Comparison of ENCODE assay signal across 29 cellular contexts in genomic region chr10:71210031-71210871, GRCh38. TPM values are rescaled to one million over a fixed set of nuclear protein-coding genes. Genes with fewer than 3 reads are reported as not detected.
A peak's percentile ranks its signal among the peaks of the same experiment; 100 is the strongest.
DNase-seq lines count a peak whose midpoint lies in the region; ATAC-seq and TF ChIP-seq lines count a peak whose summit lies in the region.
"Had no signal": no experiment of that assay in that cellular context is flagged by ENCODE, and none has a peak within 500 bp of the region (broad histone marks: within the 10 kb centered on the region; RNA-seq: fewer than 3 reads in every experiment).

No MANE protein-coding gene starts in this region.

- no peak overlapping the region for H3K27ac ChIP-seq in CD4-positive, alpha-beta T cell (ENCODE audit: low read depth, low read length)
- H3K27ac ChIP-seq in WERI-Rb-1: no peak overlapping the region
- H3K27ac ChIP-seq: BLaER1, colonic mucosa, esophagus squamous epithelium, heart right ventricle, PC-9, tibial nerve had no signal

- H3K4me3 ChIP-seq in LNCaP clone FGC (ENCODE audit: low read depth, low read length): no peak overlapping the region
- H3K4me3 ChIP-seq in WERI-Rb-1 (ENCODE audit: low read depth, low read length): no peak overlapping the region
- H3K4me3 ChIP-seq: BLaER1, colonic mucosa, esophagus squamous epithelium, heart right ventricle, PC-9, tibial nerve had no signal

- peaks cover 4% of the 10 kb centered on the region for H3K4me1 Mint-ChIP-seq in CD4-positive, alpha-beta T cell (ENCODE audit: low read depth)
- peaks cover 19% of the 10 kb centered on the region for H3K4me1 Mint-ChIP-seq in endothelial cell (ENCODE audit: unreplicated experiment)
- peaks cover 13% of the 10 kb centered on the region for H3K4me1 Mint-ChIP-seq in progenitor cell of endocrine pancreas (ENCODE audit: low read depth)

- peak overlapping the region; percentile 2 for H3K4me3 Mint-ChIP-seq in CD4-positive, alpha-beta T cell
- H3K4me3 Mint-ChIP-seq in endothelial cell (ENCODE audit: unreplicated experiment) (peak overlapping the region; percentile 24), progenitor cell of endocrine pancreas (ENCODE audit: low read depth) (peak overlapping the region; percentile 17)
- H3K4me3 Mint-ChIP-seq: activated CD4-positive, alpha-beta T cell treated with anti-CD3 and anti-CD28 coated beads, Interleukin-2, amount 10 ng/mL, durations not matched to agents 7 days and 5 days; effector memory CD8-positive, alpha-beta T cell; T-helper 2 cell treated with Interferon-gamma antibody and Interleukin-4, amounts not matched to agents 5 μg/mL and 100 μg/mL, for 36 hours had no signal

- H3K9me3 ChIP-seq in CD4-positive, alpha-beta T cell (ENCODE audit: control insufficient read depth, low read length): no peaks in the 10 kb centered on the region
- no peaks in the 10 kb centered on the region for H3K9me3 ChIP-seq in WERI-Rb-1 (ENCODE audit: severe bottlenecking)
- H3K9me3 ChIP-seq: BLaER1, colonic mucosa, esophagus squamous epithelium, heart right ventricle, tibial nerve had no signal

- no peaks in the 10 kb centered on the region for H3K36me3 Mint-ChIP-seq in CD4-positive, alpha-beta T cell (ENCODE audit: low read depth)
- H3K36me3 Mint-ChIP-seq in endothelial cell (ENCODE audit: low read depth, unreplicated experiment): peaks cover 15% of the 10 kb centered on the region
- H3K36me3 Mint-ChIP-seq in progenitor cell of endocrine pancreas (ENCODE audit: insufficient read depth): no peaks in the 10 kb centered on the region

- no peak overlapping the region for H3K27ac Mint-ChIP-seq in CD4-positive, alpha-beta T cell
- H3K27ac Mint-ChIP-seq in endothelial cell (ENCODE audit: unreplicated experiment) (peak overlapping the region; percentile 72), progenitor cell of endocrine pancreas (no peak overlapping the region)
- H3K27ac Mint-ChIP-seq: activated CD4-positive, alpha-beta T cell treated with anti-CD3 and anti-CD28 coated beads, Interleukin-2, amount 10 ng/mL, durations not matched to agents 7 days and 5 days; effector memory CD8-positive, alpha-beta T cell; T-helper 2 cell treated with Interferon-gamma antibody and Interleukin-4, amounts not matched to agents 5 μg/mL and 100 μg/mL, for 36 hours had no signal

- no peak for ATAC-seq in CD4-positive, alpha-beta T cell (ENCODE audit: poor library complexity)
- ATAC-seq: effector memory CD8-positive, alpha-beta T cell; heart right ventricle had no signal

- CTCF ChIA-PET in CD4-positive, alpha-beta T cell (lab: Charles Lee): no interaction called here

- H3K9me3 Mint-ChIP-seq in CD4-positive, alpha-beta T cell: no peaks in the 10 kb centered on the region
- H3K9me3 Mint-ChIP-seq in endothelial cell (ENCODE audit: unreplicated experiment): no peaks in the 10 kb centered on the region
- no peaks in the 10 kb centered on the region for H3K9me3 Mint-ChIP-seq in progenitor cell of endocrine pancreas (ENCODE audit: low read depth)
- H3K9me3 Mint-ChIP-seq: activated CD4-positive, alpha-beta T cell treated with anti-CD3 and anti-CD28 coated beads, Interleukin-2, amount 10 ng/mL, durations not matched to agents 7 days and 5 days; effector memory CD8-positive, alpha-beta T cell; T-helper 2 cell treated with Interferon-gamma antibody and Interleukin-4, amounts not matched to agents 5 μg/mL and 100 μg/mL, for 36 hours had no signal

- H3K36me3 ChIP-seq in WERI-Rb-1: no peaks in the 10 kb centered on the region
- H3K36me3 ChIP-seq: BLaER1, colonic mucosa, esophagus squamous epithelium, heart right ventricle, tibial nerve had no signal

- POLR2A ChIA-PET in CD4-positive, alpha-beta T cell (lab: Charles Lee): no interaction called here

- DNase-seq in CD4-positive, alpha-beta T cell: no peak
- DNase-seq in LNCaP clone FGC (ENCODE audit: low read depth) (peak; percentile 56), endothelial cell (ENCODE audit: low spot score) (no peak), progenitor cell of endocrine pancreas (ENCODE audit: low spot score, unreplicated experiment) (no peak), WERI-Rb-1 (no peak), HPDE6-E6E7 (ENCODE audit: extremely low spot score) (no peak)
- DNase-seq in activated CD4-positive, CD25-positive, alpha-beta regulatory T cell treated with anti-CD3 and anti-CD28 coated beads, Interleukin-2, amount 50 U/mL, for 72 hours: no peak
- DNase-seq: activated CD4-positive, alpha-beta T cell treated with anti-CD3 and anti-CD28 coated beads, Interleukin-2, amount 10 ng/mL, durations not matched to agents 7 days and 5 days; activated naive CD4-positive, alpha-beta T cell treated with anti-CD3 and anti-CD28 coated beads, Interleukin-2, amount 50 U/mL, for 16 hours; amniotic stem cell; colonic mucosa; COR-L47; effector memory CD8-positive, alpha-beta T cell; esophagus squamous epithelium; foreskin melanocyte; GF-D8; HCEC 1CT; heart right ventricle; KG1; NCI-H1436; NCI-H2081 treated with DMSO at 0.1 percent for 48 hours; NCI-H446; PC-9; SHP77; small intestine; stimulated activated CD4-positive, alpha-beta T cell treated with anti-CD3 and anti-CD28 coated beads, Interleukin-1b, Interleukin-23, amount 100 ng/mL, for 48 hours had no signal

- no peak for TF ChIP-seq CTCF in CD4-positive, alpha-beta T cell (IDR thresholded peaks at IDR 0.05)
- TF ChIP-seq CTCF in LNCaP clone FGC (IDR thresholded peaks at IDR 0.05; ENCODE audit: control insufficient read depth, extremely low read depth, insufficient read depth) (no peak), endothelial cell (IDR thresholded peaks at IDR 0.05; ENCODE audit: unreplicated experiment) (no peak), progenitor cell of endocrine pancreas (IDR thresholded peaks at IDR 0.05; ENCODE audit: unreplicated experiment) (no peak), WERI-Rb-1 (IDR thresholded peaks at IDR 0.05; ENCODE audit: low read depth, low read length) (no peak)

- intact Hi-C loops in CD4-positive, alpha-beta T cell (cut with DNase I, micrococcal nuclease): no loop called here

- peaks cover 61% of the 10 kb centered on the region for H3K27me3 ChIP-seq in CD4-positive, alpha-beta T cell (ENCODE audit: control insufficient read depth, insufficient read depth, low read length)
- no peaks in the 10 kb centered on the region for H3K27me3 ChIP-seq in WERI-Rb-1 (ENCODE audit: insufficient read depth, low read depth, severe bottlenecking)

- peaks cover 80% of the 10 kb centered on the region for H3K27me3 Mint-ChIP-seq in CD4-positive, alpha-beta T cell
- H3K27me3 Mint-ChIP-seq in endothelial cell (ENCODE audit: unreplicated experiment) (peaks cover 14% of the 10 kb centered on the region), progenitor cell of endocrine pancreas (peaks cover 75% of the 10 kb centered on the region)

RNA-seq across cellular contexts. Expression of gene UNC5B, which starts 2.1 kb away (rescaled TPM):
- under 1 TPM in 1 of 2 experiments, not detected in 1; 0.03 TPM for total RNA-seq in CD4-positive, alpha-beta T cell
- total RNA-seq in endothelial cell (ENCODE audit: unreplicated experiment) (231 TPM), progenitor cell of endocrine pancreas (3.7 and 6.0 TPM in 2 replicates)
- total RNA-seq: activated CD4-positive, alpha-beta T cell treated with anti-CD3 and anti-CD28 coated beads, Interleukin-2, amount 10 ng/mL, durations not matched to agents 7 days and 5 days had no signal

Comparison
In these comparisons a context has a peak if more than half of its experiments do, and no peak if none do; other contexts are left out.
1. RNA of gene UNC5B, which starts 2.1 kb away (total RNA-seq): 231 TPM in endothelial cell (single experiment); 3.7 to 6.0 TPM in progenitor cell of endocrine pancreas and 0.03 TPM in CD4-positive, alpha-beta T cell; every median in the first group is over 10 times any median in the second.
2. Peak in every context shown above with its lines, with median percentiles within 50 percentile points of each other: H3K4me3 Mint-ChIP-seq.